ENCODE assay signal across 19 cellular contexts in genomic region chr13:40371531-40372125, GRCh38.
A peak's percentile ranks its signal among the peaks of the same experiment; 100 is the strongest.
DNase-seq lines count a peak whose midpoint lies in the region; ATAC-seq and TF ChIP-seq lines count a peak whose summit lies in the region.
"Had no signal": no experiment of that assay in that cellular context is flagged by ENCODE, and none has a peak within 500 bp of the region (broad histone marks: within the 10 kb centered on the region; RNA-seq: fewer than 3 reads in every experiment).

No MANE protein-coding gene starts in this region.

- peaks cover 17% of the 10 kb centered on the region for H3K36me3 Mint-ChIP-seq in activated CD8-positive, alpha-beta T cell treated with anti-CD3 and anti-CD28 coated beads, Interleukin-2, amount 10 ng/mL, durations not matched to agents 7 days and 5 days (ENCODE audit: low read depth)
- H3K36me3 Mint-ChIP-seq in activated CD8-positive, alpha-beta T cell treated with anti-CD3 and anti-CD28 coated beads for 36 hours (ENCODE audit: low read depth), result peaks cover 6% of the 10 kb centered on the region
- no peaks in the 10 kb centered on the region for H3K36me3 Mint-ChIP-seq in nephron (ENCODE audit: low read depth)

- ATAC-seq in activated CD8-positive, alpha-beta T cell treated with anti-CD3 and anti-CD28 coated beads, Interleukin-2, amount 10 ng/mL, durations not matched to agents 7 days and 5 days, result no peak
- ATAC-seq in activated CD8-positive, alpha-beta T cell treated with anti-CD3 and anti-CD28 coated beads for 36 hours, result no peak
- ATAC-seq: gastroesophageal sphincter; naive thymus-derived CD8-positive, alpha-beta T cell; PC-3; right lobe of liver; stimulated activated memory B cell treated with anti-CD40 and anti-IgM and Interleukin-4, amounts not matched to agents 10 μg/mL and 1 μg/mL and 100 μg/mL, for 72 hours had no signal

- intact Hi-C loops in activated CD8-positive, alpha-beta T cell treated with anti-CD3 and anti-CD28 coated beads for 36 hours (cut with micrococcal nuclease), result no loop called here

- H3K27me3 Mint-ChIP-seq in activated CD8-positive, alpha-beta T cell treated with anti-CD3 and anti-CD28 coated beads, Interleukin-2, amount 10 ng/mL, durations not matched to agents 7 days and 5 days (ENCODE audit: low read depth), result no peaks in the 10 kb centered on the region
- H3K27me3 Mint-ChIP-seq in activated CD8-positive, alpha-beta T cell treated with anti-CD3 and anti-CD28 coated beads for 36 hours, result no peaks in the 10 kb centered on the region
- no peaks in the 10 kb centered on the region for H3K27me3 Mint-ChIP-seq in nephron (ENCODE audit: low read depth)
- H3K27me3 Mint-ChIP-seq: naive thymus-derived CD8-positive, alpha-beta T cell; stimulated activated memory B cell treated with anti-CD40 and anti-IgM and Interleukin-4, amounts not matched to agents 10 μg/mL and 1 μg/mL and 100 μg/mL, for 72 hours had no signal

- H3K9me3 Mint-ChIP-seq in activated CD8-positive, alpha-beta T cell treated with anti-CD3 and anti-CD28 coated beads, Interleukin-2, amount 10 ng/mL, durations not matched to agents 7 days and 5 days (ENCODE audit: insufficient read depth), result peaks cover 11% of the 10 kb centered on the region
- H3K9me3 Mint-ChIP-seq in activated CD8-positive, alpha-beta T cell treated with anti-CD3 and anti-CD28 coated beads for 36 hours, result peaks cover 7% of the 10 kb centered on the region
- no peaks in the 10 kb centered on the region for H3K9me3 Mint-ChIP-seq in nephron

- H3K4me3 Mint-ChIP-seq in activated CD8-positive, alpha-beta T cell treated with anti-CD3 and anti-CD28 coated beads, Interleukin-2, amount 10 ng/mL, durations not matched to agents 7 days and 5 days, result peak overlapping the region; percentile 1
- H3K4me3 Mint-ChIP-seq in activated CD8-positive, alpha-beta T cell treated with anti-CD3 and anti-CD28 coated beads for 36 hours, result no peak overlapping the region
- no peak overlapping the region for H3K4me3 Mint-ChIP-seq in nephron
- H3K4me3 Mint-ChIP-seq: stimulated activated memory B cell treated with anti-CD40 and anti-IgM and Interleukin-4, amounts not matched to agents 10 μg/mL and 1 μg/mL and 100 μg/mL, for 72 hours had no signal

- POLR2A ChIA-PET in activated CD8-positive, alpha-beta T cell treated with anti-CD3 and anti-CD28 coated beads, Interleukin-2, amount 10 ng/mL, durations not matched to agents 7 days and 5 days (lab: Charles Lee), result interaction anchor here (1.0 kb wide), 1 partner anchor 18 kb away, joined by 5 read pairs; no protein-coding TSS in a partner anchor
- POLR2A ChIA-PET in activated CD8-positive, alpha-beta T cell treated with anti-CD3 and anti-CD28 coated beads for 36 hours (lab: Charles Lee), result interaction anchor here (0.6 to 1.3 kb wide), 2 partner anchors 13 to 313 kb away, joined by 3 read pairs; no protein-coding TSS in a partner anchor

- peaks cover 42% of the 10 kb centered on the region for H3K4me1 Mint-ChIP-seq in activated CD8-positive, alpha-beta T cell treated with anti-CD3 and anti-CD28 coated beads, Interleukin-2, amount 10 ng/mL, durations not matched to agents 7 days and 5 days (ENCODE audit: low read depth)
- H3K4me1 Mint-ChIP-seq in activated CD8-positive, alpha-beta T cell treated with anti-CD3 and anti-CD28 coated beads for 36 hours (ENCODE audit: low read depth), result peaks cover 40% of the 10 kb centered on the region
- H3K4me1 Mint-ChIP-seq in nephron, result peaks cover 53% of the 10 kb centered on the region

- CTCF ChIA-PET in activated CD8-positive, alpha-beta T cell treated with anti-CD3 and anti-CD28 coated beads, Interleukin-2, amount 10 ng/mL, durations not matched to agents 7 days and 5 days (lab: Charles Lee), result interaction anchor here (1.0 to 1.1 kb wide), 2 partner anchors 18 to 302 kb away, joined by 3 read pairs; no protein-coding TSS in a partner anchor
- CTCF ChIA-PET in activated CD8-positive, alpha-beta T cell treated with anti-CD3 and anti-CD28 coated beads for 36 hours (lab: Charles Lee), result no interaction called here

- no peak for DNase-seq in activated CD8-positive, alpha-beta T cell treated with anti-CD3 and anti-CD28 coated beads, Interleukin-2, amount 10 ng/mL, durations not matched to agents 7 days and 5 days
- DNase-seq in activated CD8-positive, alpha-beta T cell treated with anti-CD3 and anti-CD28 coated beads for 36 hours, result no peak
- DNase-seq in DMS79 treated with DMSO at 0.1 percent for 48 hours (lab: John Stamatoyannopoulos, UW) (peak; percentile 90), NCI-H2171 (lab: John Stamatoyannopoulos, UW) (peak; percentile 82), D341Med (ENCODE audit: low spot score) (no peak), NCI-H2107 (lab: John Stamatoyannopoulos, UW) (no peak)
- DNase-seq: activated naive CD4-positive, alpha-beta T cell; COR-L47; kidney glomerular epithelial cell; mammary epithelial cell; NCI-H1436 treated with DMSO at 0.1 percent for 48 hours; NCI-H69; PC-3; right lobe of liver; SIG-M5 had no signal

- H3K27ac Mint-ChIP-seq in activated CD8-positive, alpha-beta T cell treated with anti-CD3 and anti-CD28 coated beads, Interleukin-2, amount 10 ng/mL, durations not matched to agents 7 days and 5 days, result peak overlapping the region; percentile 51
- no peak overlapping the region for H3K27ac Mint-ChIP-seq in activated CD8-positive, alpha-beta T cell treated with anti-CD3 and anti-CD28 coated beads for 36 hours
- peak overlapping the region in 2 of 3 experiments; percentile 2 to 53 for H3K27ac Mint-ChIP-seq in nephron
- H3K27ac Mint-ChIP-seq: stimulated activated memory B cell treated with anti-CD40 and anti-IgM and Interleukin-4, amounts not matched to agents 10 μg/mL and 1 μg/mL and 100 μg/mL, for 72 hours had no signal

- TF ChIP-seq CTCF in activated CD8-positive, alpha-beta T cell treated with anti-CD3 and anti-CD28 coated beads for 36 hours (IDR thresholded peaks at IDR 0.05), result no peak
- no peak for TF ChIP-seq CTCF in nephron (IDR thresholded peaks at IDR 0.05; ENCODE audit: unreplicated experiment in 3 of 3)

Comparison
In these comparisons a context has a peak if more than half of its experiments do, and no peak if none do; other contexts are left out.
1. DNase-seq: peak in DMS79 treated with DMSO at 0.1 percent for 48 hours (single experiment) and NCI-H2171 (single experiment); none in activated CD8-positive, alpha-beta T cell treated with anti-CD3 and anti-CD28 coated beads, Interleukin-2, amount 10 ng/mL, durations not matched to agents 7 days and 5 days (single experiment), activated CD8-positive, alpha-beta T cell treated with anti-CD3 and anti-CD28 coated beads for 36 hours (single experiment), D341Med (single experiment) and NCI-H2107 (single experiment).